In the genomic region with DNA sequence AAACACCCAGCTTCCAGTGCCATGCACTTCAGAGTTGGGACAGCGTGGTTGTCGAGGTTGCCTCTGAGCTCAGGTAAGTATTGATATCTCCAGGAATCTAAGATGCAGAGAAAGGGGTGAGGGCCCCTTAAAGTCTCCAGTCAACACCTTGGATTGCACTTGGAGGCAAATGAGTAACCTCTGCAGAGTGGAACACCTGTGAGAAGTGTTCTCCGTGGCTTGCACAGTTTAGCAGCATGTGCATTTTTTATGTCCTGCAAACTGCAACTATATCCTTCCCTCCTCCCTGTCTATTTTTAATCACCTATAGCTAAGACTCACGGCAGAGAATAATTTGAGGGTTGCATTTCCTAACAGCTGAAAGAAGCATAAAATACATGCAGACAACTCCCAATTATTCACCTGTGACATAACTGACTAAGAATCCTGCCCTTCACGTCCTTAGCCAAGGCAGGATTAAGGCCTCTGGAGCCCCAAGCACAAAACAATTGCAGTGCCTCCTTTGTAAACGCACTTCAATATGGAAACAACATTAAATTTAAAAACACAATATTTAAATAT, we compare ENCODE assay signal across 16 cellular contexts. TPM values are rescaled to one million over a fixed set of nuclear protein-coding genes. Genes with fewer than 3 reads are reported as not detected.
DNase-seq lines count a peak whose midpoint lies in the region; ATAC-seq and TF ChIP-seq lines count a peak whose summit lies in the region.
"Had no signal": no experiment of that assay in that cellular context is flagged by ENCODE, and none has a peak within 500 bp of the region (broad histone marks: within the 10 kb centered on the region; RNA-seq: fewer than 3 reads in every experiment).

No MANE protein-coding gene starts in this region.

- no peak overlapping the region for H3K4me3 ChIP-seq in right cardiac atrium (ENCODE audit: low read length)
- no peak overlapping the region for H3K4me3 ChIP-seq in right atrium auricular region
- H3K4me3 ChIP-seq in endodermal cell (ENCODE audit: low read length), result no peak overlapping the region
- no peak overlapping the region for H3K4me3 ChIP-seq in neural progenitor cell
- H3K4me3 ChIP-seq: SK-N-MC had no signal

- H3K4me3 Mint-ChIP-seq in endodermal cell (no peak overlapping the region), neural progenitor cell (peak overlapping the region; percentile 63)

- H3K36me3 Mint-ChIP-seq in endodermal cell (ENCODE audit: low read depth) (no peaks in the 10 kb centered on the region), neural progenitor cell (no peaks in the 10 kb centered on the region)

- peak overlapping the region; percentile 99 for H3K4me2 ChIP-seq in neural progenitor cell

- H3K4me1 ChIP-seq in right cardiac atrium (ENCODE audit: control insufficient read depth, insufficient read depth, low read length), result no peaks in the 10 kb centered on the region
- H3K4me1 ChIP-seq in right atrium auricular region, result peaks cover 0 to 20% of the 10 kb centered on the region in 2 donors
- no peaks in the 10 kb centered on the region for H3K4me1 ChIP-seq in endodermal cell (ENCODE audit: control insufficient read depth, insufficient read depth, low read length)
- H3K4me1 ChIP-seq in neural progenitor cell, result peaks cover 54% of the 10 kb centered on the region

- H2AFZ ChIP-seq in neural progenitor cell (replicated peaks), result no peak overlapping the region

- no peak overlapping the region for H3K27ac Mint-ChIP-seq in endodermal cell
- H3K27ac Mint-ChIP-seq in neural progenitor cell, result no peak overlapping the region

- H3K9ac ChIP-seq in endodermal cell (ENCODE audit: extremely low read depth, low read length, poor library complexity, severe bottlenecking) (no peak overlapping the region), neural progenitor cell (no peak overlapping the region)

- ATAC-seq in right cardiac atrium, result no peak
- ATAC-seq: PC-3 had no signal

- H3K27ac ChIP-seq in right cardiac atrium (ENCODE audit: low read length) (peak overlapping the region; percentile 72), right atrium auricular region (no peak overlapping the region), endodermal cell (ENCODE audit: low read depth, low read length) (no peak overlapping the region), neural progenitor cell (no peak overlapping the region), substantia nigra (ENCODE audit: low read depth, low read length, poor library complexity, severe bottlenecking) (no peak overlapping the region)
- H3K27ac ChIP-seq: SK-N-MC had no signal

- TF ChIP-seq CTCF in right atrium auricular region (IDR thresholded peaks at IDR 0.05) (no peak), endodermal cell (conservative IDR thresholded peaks at IDR 0.05) (no peak), neural progenitor cell (IDR thresholded peaks at IDR 0.05) (no peak)

- peaks cover 31% of the 10 kb centered on the region for H3K79me2 ChIP-seq in neural progenitor cell (ENCODE audit: low read depth)

- DNase-seq in right cardiac atrium, result no peak
- DNase-seq in right atrium auricular region (ENCODE audit: low spot score), result no peak
- DNase-seq in endodermal cell, result peak; percentile 47
- no peak for DNase-seq in neural progenitor cell (ENCODE audit: low spot score)
- no peak for DNase-seq in NCI-H2196 (lab: John Stamatoyannopoulos, UW; ENCODE audit: unreplicated experiment)
- DNase-seq in dermis blood vessel endothelial cell, result no peak
- no peak for DNase-seq in substantia nigra (lab: John Stamatoyannopoulos, UW)
- DNase-seq in NOMO-1 (lab: John Stamatoyannopoulos, UW; ENCODE audit: unreplicated experiment in 2 of 2), result no peak
- DNase-seq: DMS153; NCI-H146; NCI-H2081 treated with DMSO at 0.1 percent for 48 hours; NCI-H2227 treated with DMSO at 0.1 percent for 48 hours; NCI-H524 treated with DMSO at 0.1 percent for 48 hours; NK-92 treated with Interleukin-12 subunit alpha and Interleukin-12 subunit beta, amount 100 ng/mL, for 24 hours; PC-3 had no signal

- H3K4me1 Mint-ChIP-seq in endodermal cell (peaks cover 20% of the 10 kb centered on the region), neural progenitor cell (peaks cover 4% of the 10 kb centered on the region)

- H3K27me3 ChIP-seq in right cardiac atrium (ENCODE audit: control insufficient read depth, insufficient read depth) (no peaks in the 10 kb centered on the region), right atrium auricular region (no peaks in the 10 kb centered on the region), endodermal cell (ENCODE audit: control insufficient read depth, insufficient read depth, low read length, poor library complexity, severe bottlenecking) (peaks cover 97% of the 10 kb centered on the region), neural progenitor cell (peaks cover 34% of the 10 kb centered on the region)

- H3F3A ChIP-seq in neural progenitor cell (ENCODE audit: low read depth), result peaks cover 18% of the 10 kb centered on the region

- H3K36me3 ChIP-seq in right atrium auricular region (no peaks in the 10 kb centered on the region), endodermal cell (ENCODE audit: control insufficient read depth, insufficient read depth, low read length) (no peaks in the 10 kb centered on the region), neural progenitor cell (no peaks in the 10 kb centered on the region)

- intact Hi-C loops in right cardiac atrium (cut with DNase I), result no loop called here

- H3K9me3 ChIP-seq in right cardiac atrium (ENCODE audit: control insufficient read depth, low read length) (no peaks in the 10 kb centered on the region), right atrium auricular region (no peaks in the 10 kb centered on the region), endodermal cell (ENCODE audit: control insufficient read depth, low read length) (no peaks in the 10 kb centered on the region), neural progenitor cell (ENCODE audit: low read depth) (no peaks in the 10 kb centered on the region)

- WGBS in right cardiac atrium, result 56% methylated on average over 6 of the region's 6 CpGs
- 81 to 85% methylated on average over 2 to 6 of the region's 6 CpGs for WGBS in endodermal cell (ENCODE audit: insufficient coverage in 1 of 2, insufficient read length in 1 of 2), 2 experiments

- H4K20me1 ChIP-seq in neural progenitor cell (ENCODE audit: low read depth), result peaks cover 8% of the 10 kb centered on the region

- H3K9me3 Mint-ChIP-seq in endodermal cell (no peaks in the 10 kb centered on the region), neural progenitor cell (no peaks in the 10 kb centered on the region)

- peaks cover 86% of the 10 kb centered on the region for H3K27me3 Mint-ChIP-seq in endodermal cell (ENCODE audit: insufficient read depth)
- peaks cover 46% of the 10 kb centered on the region for H3K27me3 Mint-ChIP-seq in neural progenitor cell (ENCODE audit: insufficient read depth, low read depth)

RNA-seq across cellular contexts. Expression of gene ZNF385B, which starts 1.6 kb away (rescaled TPM):
- total RNA-seq in right cardiac atrium (10 to 100 TPM; 52.7 to 95.9 (median 76.6) TPM), right atrium auricular region (10 to 100 TPM; 23.2 to 33.3 TPM), endodermal cell (10 to 100 TPM in 1 of 2 donors, 1 to 10 TPM in 1; 5.3 to 18.1 TPM), neural progenitor cell (ENCODE audit: low replicate concordance) (22.9 and 35.8 TPM in 2 replicates), dermis blood vessel endothelial cell (not detected in 2 replicates)
- 32.6 TPM for polyA plus RNA-seq in right cardiac atrium
- polyA plus RNA-seq in endodermal cell (2013, experiment 1 of 2), result 1.1 TPM
- polyA plus RNA-seq in endodermal cell (2013, experiment 2 of 2), result 1.4 TPM
